1 cellular context compared by ENCODE assay signal in the genomic region with DNA sequence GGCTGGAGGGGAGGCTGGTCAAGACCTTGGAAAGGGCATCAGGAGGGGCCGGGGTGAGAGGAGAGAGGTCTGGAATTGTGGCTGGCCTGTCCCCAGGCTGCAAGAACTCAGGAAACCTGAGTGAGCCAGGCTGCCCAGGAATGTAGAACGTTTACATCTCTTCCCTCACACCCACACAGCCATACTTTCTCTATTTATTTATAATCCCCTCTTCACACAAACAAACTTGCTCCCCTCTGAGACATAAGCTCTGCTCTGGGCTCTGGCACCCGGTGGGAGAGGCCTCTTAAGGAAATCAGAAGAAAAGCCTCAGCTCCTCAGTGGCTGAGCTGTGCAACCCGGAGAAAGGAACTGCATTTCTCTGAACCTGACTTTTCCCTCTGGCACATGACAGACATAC.
A peak's percentile ranks its signal among the peaks of the same experiment; 100 is the strongest.
TF ChIP-seq lines count a peak whose summit lies in the region.

No MANE protein-coding gene starts in this region.

TF ChIP-seq in IMR-90, 13 proteins besides CTCF, POLR2A, EP300 and RAD21:
- TF ChIP-seq RCOR1 (IDR thresholded peaks at IDR 0.05; ENCODE audit: insufficient replicate concordance, low read length) (peak; percentile 70), BHLHE40 (IDR thresholded peaks at IDR 0.05; ENCODE audit: low read depth, low read length) (peak; percentile 79), FOS (IDR thresholded peaks at IDR 0.05; ENCODE audit: low read depth, low read length) (no peak), SMC3 (IDR thresholded peaks at IDR 0.05; ENCODE audit: low read depth, low read length) (peak; percentile 32; the same call in 1 of the 2 replicates), ELK1 (IDR thresholded peaks at IDR 0.05; ENCODE audit: borderline replicate concordance, low read depth, low read length) (no peak), MXI1 (IDR thresholded peaks at IDR 0.05; ENCODE audit: borderline replicate concordance, low read depth, low read length) (no peak)
